In genomic region chr7:157248659-157249058, GRCh38 we compare ENCODE assay signal across 2 cellular contexts.
TF ChIP-seq lines count a peak whose summit lies in the region.

No MANE protein-coding gene starts in this region.

TF ChIP-seq in K562, 482 proteins besides CTCF, POLR2A, EP300 and RAD21:
- TF ChIP-seq ZNF407 (IDR thresholded peaks at IDR 0.05; ENCODE audit: low read depth) (no peak), ETV6 (IDR thresholded peaks at IDR 0.05; ENCODE audit: borderline replicate concordance in 1 of 2, low read depth in 2 of 2, low read length in 1 of 2) (no peak), ETV6 (CRISPR knock-in tag; IDR thresholded peaks at IDR 0.05; ENCODE audit: borderline replicate concordance) (no peak), RHOXF2B (CRISPR knock-in tag; conservative IDR thresholded peaks at IDR 0.05) (no peak), HMGN3 (IDR thresholded peaks at IDR 0.05; ENCODE audit: borderline replicate concordance, extremely low read depth, insufficient read length, low read depth, low read length) (peak; percentile 24), ZBTB12 (CRISPR knock-in tag; IDR thresholded peaks at IDR 0.05) (no peak), POLR2G (IDR thresholded peaks at IDR 0.05; ENCODE audit: low read depth, low read length) (0 out of 2 replicates have a peak, but pooled peaks have one; percentile 8), ZNF668 (CRISPR knock-in tag; IDR thresholded peaks at IDR 0.05) (no peak), ZNF143 (CRISPR knock-in tag; IDR thresholded peaks at IDR 0.05) (no peak), CSDE1 (IDR thresholded peaks at IDR 0.05) (no peak), MEF2D (tag; conservative IDR thresholded peaks at IDR 0.05; ENCODE audit: low read depth) (no peak), CXXC5 (CRISPR knock-in tag; IDR thresholded peaks at IDR 0.05) (no peak)

TF ChIP-seq in HepG2, 621 proteins besides CTCF, POLR2A, EP300 and RAD21 (continued from another document):
- TF ChIP-seq ZNF710 (CRISPR knock-in tag; IDR thresholded peaks at IDR 0.05; ENCODE audit: borderline replicate concordance) = no peak
- TF ChIP-seq BCLAF1 (IDR thresholded peaks at IDR 0.05) = no peak
- no peak for TF ChIP-seq ZZZ3 (CRISPR knock-in tag; IDR thresholded peaks at IDR 0.05; ENCODE audit: borderline replicate concordance)
- no peak for TF ChIP-seq ZNF747 (CRISPR knock-in tag; IDR thresholded peaks at IDR 0.05; ENCODE audit: borderline replicate concordance)
- no peak for TF ChIP-seq RXRB (CRISPR knock-in tag; IDR thresholded peaks at IDR 0.05; ENCODE audit: borderline replicate concordance)
- TF ChIP-seq PRMT3 (CRISPR knock-in tag; IDR thresholded peaks at IDR 0.05; ENCODE audit: borderline replicate concordance, low read depth) = no peak
- no peak for TF ChIP-seq NFAT5 (CRISPR knock-in tag; IDR thresholded peaks at IDR 0.05)
- no peak for TF ChIP-seq ZSCAN25 (CRISPR knock-in tag; IDR thresholded peaks at IDR 0.05)
- no peak for TF ChIP-seq PRPF4 (IDR thresholded peaks at IDR 0.05; ENCODE audit: low read depth, low read length, poor library complexity, severe bottlenecking)
- no peak for TF ChIP-seq ZNF816 (CRISPR knock-in tag; IDR thresholded peaks at IDR 0.05; ENCODE audit: borderline replicate concordance)
- no peak for TF ChIP-seq ZNF18 (CRISPR knock-in tag; IDR thresholded peaks at IDR 0.05; ENCODE audit: insufficient replicate concordance)
- TF ChIP-seq ZNF205 (CRISPR knock-in tag; IDR thresholded peaks at IDR 0.05) = no peak
- TF ChIP-seq ZNF782 (CRISPR knock-in tag; IDR thresholded peaks at IDR 0.05; ENCODE audit: borderline replicate concordance) = no peak
